In the genomic region with DNA sequence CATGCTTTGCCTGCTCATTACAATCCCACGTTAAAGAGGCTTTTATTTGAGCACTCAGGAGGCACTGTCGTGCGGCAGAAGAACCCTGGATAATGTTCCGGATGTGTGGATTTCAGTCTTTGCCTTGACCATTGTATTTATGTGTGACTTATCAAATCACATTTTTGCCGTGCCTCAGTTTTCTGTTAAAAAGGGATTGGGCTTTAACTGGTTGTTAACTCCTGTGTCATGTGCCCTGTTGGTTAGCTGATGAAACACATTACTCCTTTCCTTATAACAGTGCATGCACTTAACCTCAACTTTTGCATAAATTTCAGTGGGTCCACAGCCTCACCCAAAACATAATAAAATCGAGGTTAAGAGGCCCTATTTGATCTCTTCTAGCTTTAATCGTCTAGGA, we compare ENCODE assay signal across 16 cellular contexts. TPM values are rescaled to one million over a fixed set of nuclear protein-coding genes. Genes with fewer than 3 reads are reported as not detected.
A peak's percentile ranks its signal among the peaks of the same experiment; 100 is the strongest.
DNase-seq lines count a peak whose midpoint lies in the region; ATAC-seq, FAIRE-seq and TF ChIP-seq lines count a peak whose summit lies in the region.
"Had no signal": no experiment of that assay in that cellular context is flagged by ENCODE, and none has a peak within 500 bp of the region (broad histone marks: within the 10 kb centered on the region; RNA-seq: fewer than 3 reads in every experiment).

No MANE protein-coding gene starts in this region.

- DNase-seq in bronchial epithelial cell (ENCODE audit: low read depth): no peak
- no peak for DNase-seq in HTR-8/SVneo (ENCODE audit: insufficient read length, low spot score)
- DNase-seq in tibial artery: no peak
- DNase-seq in OCI-LY7 (ENCODE audit: low spot score): no peak
- DNase-seq in hepatic stellate cell (ENCODE audit: low spot score): no peak
- DNase-seq: brain microvascular endothelial cell; natural killer cell; NCI-H1694; NK-92 treated with Interleukin-12 subunit alpha and Interleukin-12 subunit beta, amount 100 ng/mL, for 24 hours; right cardiac atrium; SK-N-SH had no signal

- H3K36me3 ChIP-seq in bronchial epithelial cell (ENCODE audit: control insufficient read depth, insufficient read depth, low read length): no peaks in the 10 kb centered on the region
- H3K36me3 ChIP-seq in tibial artery: no peaks in the 10 kb centered on the region
- H3K36me3 ChIP-seq in OCI-LY7 (ENCODE audit: insufficient read depth, low read length): no peaks in the 10 kb centered on the region
- H3K36me3 ChIP-seq: BLaER1, brain microvascular endothelial cell had no signal

- intact Hi-C loops in tibial artery (cut with DNase I; ENCODE audit: low total_unique reads) (no loop called here), OCI-LY7 (cut with micrococcal nuclease; ENCODE audit: unreplicated experiment) (no loop called here)

- no peak for TF ChIP-seq CTCF in bronchial epithelial cell (IDR thresholded peaks at IDR 0.05; ENCODE audit: insufficient read depth, low read length, severe bottlenecking)
- TF ChIP-seq CTCF in tibial artery (IDR thresholded peaks at IDR 0.05): no peak
- TF ChIP-seq CTCF in OCI-LY7 (conservative IDR thresholded peaks at IDR 0.05; ENCODE audit: low read length): no peak

- H3K9me3 ChIP-seq in tibial artery: no peaks in the 10 kb centered on the region
- no peaks in the 10 kb centered on the region for H3K9me3 ChIP-seq in OCI-LY7 (ENCODE audit: low read length)
- H3K9me3 ChIP-seq: BLaER1, SK-N-SH had no signal

- no peak overlapping the region for H2AFZ ChIP-seq in OCI-LY7 (ENCODE audit: low read length)

- H3K27ac ChIP-seq in tibial artery: no peak overlapping the region
- no peak overlapping the region for H3K27ac ChIP-seq in OCI-LY7 (ENCODE audit: low read depth, low read length, poor library complexity, severe bottlenecking)
- H3K27ac ChIP-seq: BLaER1, brain microvascular endothelial cell had no signal

- CTCF ChIA-PET in OCI-LY7 (lab: Charles Lee; ENCODE audit: unreplicated experiment): interaction anchor here (1.0 kb wide), 1 partner anchor 23 kb away, joined by 4 read pairs; no protein-coding TSS in a partner anchor

- no peaks in the 10 kb centered on the region for H4K20me1 ChIP-seq in OCI-LY7 (ENCODE audit: insufficient read depth, low read length)
- H4K20me1 ChIP-seq: BLaER1 had no signal

- POLR2A ChIA-PET in OCI-LY7 (lab: Charles Lee): interaction anchor here (0.6 to 2.8 kb wide), 4 partner anchors 9 to 76 kb away, joined by 3 to 14 read pairs (median 4); no protein-coding TSS in a partner anchor

- no peaks in the 10 kb centered on the region for H3K4me1 ChIP-seq in tibial artery
- H3K4me1 ChIP-seq in OCI-LY7 (ENCODE audit: insufficient read depth, low read length, poor library complexity, severe bottlenecking): no peaks in the 10 kb centered on the region
- H3K4me1 ChIP-seq: BLaER1 had no signal

- H3K27me3 ChIP-seq in bronchial epithelial cell (ENCODE audit: control insufficient read depth, insufficient read depth, low read length): no peaks in the 10 kb centered on the region
- H3K27me3 ChIP-seq in tibial artery: peaks cover 0 to 3% of the 10 kb centered on the region in 2 donors
- H3K27me3 ChIP-seq: BLaER1, brain microvascular endothelial cell had no signal

- peak; percentile 70 for FAIRE-seq in bronchial epithelial cell (lab: Jason Lieb, UNC)
- no peak for FAIRE-seq in HTR-8/SVneo (lab: Jason Lieb, UNC)

- H3K9me2 ChIP-seq in OCI-LY7 (ENCODE audit: insufficient read depth, low read length): no peaks in the 10 kb centered on the region
- H3K9me2 ChIP-seq: SK-N-SH had no signal

- H3K4me2 ChIP-seq in OCI-LY7 (ENCODE audit: low read length): no peak overlapping the region
- H3K4me2 ChIP-seq: BLaER1, SK-N-SH had no signal

- no peak overlapping the region for H3K4me3 ChIP-seq in bronchial epithelial cell (ENCODE audit: low read depth, low read length)
- H3K4me3 ChIP-seq in tibial artery: no peak overlapping the region
- H3K4me3 ChIP-seq in OCI-LY7 (ENCODE audit: low read depth, low read length, poor library complexity, severe bottlenecking): no peak overlapping the region
- H3K4me3 ChIP-seq: BLaER1 had no signal

- no TSS peak for BruUV-seq in OCI-LY7 (replicated peaks; lab: Mats Ljungman, UMichigan)

- ATAC-seq in GM18870 (IDR thresholded peaks at IDR 0.05; ENCODE audit: unreplicated experiment) (peak; percentile 74), GM21528 (IDR thresholded peaks at IDR 0.05; ENCODE audit: low FRiP score, unreplicated experiment) (peak; percentile 71), HG03139 (IDR thresholded peaks at IDR 0.05; ENCODE audit: unreplicated experiment) (peak; percentile 62)
- ATAC-seq: activated CD4-positive, CD25-positive, alpha-beta regulatory T cell treated with anti-CD3 and anti-CD28 coated beads, Interleukin-2, amount 50 U/mL, for 24 hours; natural killer cell; right cardiac atrium had no signal

- H3K79me2 ChIP-seq in OCI-LY7 (ENCODE audit: insufficient read depth, low read depth, low read length): no peaks in the 10 kb centered on the region

RNA-seq across cellular contexts. Expression of a gene that starts 52.7 kb away (rescaled TPM):
- total RNA-seq in bronchial epithelial cell (92.4 and 106 TPM in 2 replicates), OCI-LY7 (2022) (24.5 and 29.1 TPM in 2 replicates)
- 30.2 and 37.1 TPM in 2 replicates for total RNA-seq in OCI-LY7 (2014; rRNA removed; shearing (Covaris generic))
